13 cellular contexts compared by ENCODE assay signal in genomic region chr1:32622806-32623694, GRCh38. TPM values are rescaled to one million over a fixed set of nuclear protein-coding genes. Genes with fewer than 3 reads are reported as not detected.
A peak's percentile ranks its signal among the peaks of the same experiment; 100 is the strongest.
DNase-seq lines count a peak whose midpoint lies in the region; ATAC-seq and TF ChIP-seq lines count a peak whose summit lies in the region.
"Had no signal": no experiment of that assay in that cellular context is flagged by ENCODE, and none has a peak within 500 bp of the region (broad histone marks: within the 10 kb centered on the region; RNA-seq: fewer than 3 reads in every experiment).

No MANE protein-coding gene starts in this region.

- H3K4me1 ChIP-seq in BLaER1 = peaks cover 26% of the 10 kb centered on the region
- H3K4me1 ChIP-seq: colonic mucosa had no signal

- H3K27ac Mint-ChIP-seq in T-helper 17 cell = peak overlapping the region; percentile 68
- H3K27ac Mint-ChIP-seq: mesothelial cell of epicardium had no signal

- peaks cover 22% of the 10 kb centered on the region for H3K4me1 Mint-ChIP-seq in T-helper 17 cell
- H3K4me1 Mint-ChIP-seq: mesothelial cell of epicardium had no signal

- H3K36me3 ChIP-seq in BLaER1 = peaks cover 69% of the 10 kb centered on the region
- H3K36me3 ChIP-seq: colonic mucosa had no signal

- 0 out of 2 replicates have a peak overlapping the region, but pooled peaks have one; percentile 4 for H3K27ac ChIP-seq in BLaER1
- H3K27ac ChIP-seq: colonic mucosa, HL-60, WERI-Rb-1 had no signal

- peak overlapping the region; percentile 39 for H3K4me3 Mint-ChIP-seq in T-helper 17 cell
- H3K4me3 Mint-ChIP-seq: mesothelial cell of epicardium had no signal

- H3K27me3 Mint-ChIP-seq in T-helper 17 cell = no peaks in the 10 kb centered on the region

- TF ChIP-seq CTCF in GM12865 (IDR thresholded peaks at IDR 0.05; ENCODE audit: insufficient read depth, low read depth, low read length, missing control alignments) = no peak

- H3K9ac ChIP-seq in BLaER1 = no peak overlapping the region

- H4K20me1 ChIP-seq in BLaER1 = no peaks in the 10 kb centered on the region

- H3K9me3 ChIP-seq in BLaER1 = peaks cover 13% of the 10 kb centered on the region
- no peaks in the 10 kb centered on the region for H3K9me3 ChIP-seq in T-helper 17 cell (ENCODE audit: control insufficient read depth, low read length, poor library complexity, severe bottlenecking)
- H3K9me3 ChIP-seq: colonic mucosa had no signal

- DNase-seq in GM12865 (ENCODE audit: low read depth) (peak; percentile 67), T-helper 17 cell (no peak), fibroblast of peridontal ligament (ENCODE audit: extremely low read depth) (peak; percentile 29), GDM1 (lab: John Stamatoyannopoulos, UW) (no peak), NCI-H524 treated with DMSO at 0.1 percent for 48 hours (lab: John Stamatoyannopoulos, UW) (no peak), pons (ENCODE audit: low spot score) (no peak), NCI-H526 treated with DMSO at 0.1 percent for 48 hours (lab: John Stamatoyannopoulos, UW) (no peak)
- DNase-seq: colonic mucosa, NCI-H1092, WERI-Rb-1 had no signal

- no peaks in the 10 kb centered on the region for H3K27me3 ChIP-seq in BLaER1
- H3K27me3 ChIP-seq: colonic mucosa had no signal

- peak; percentile 32 for ATAC-seq in T-helper 17 cell

- H3K4me3 ChIP-seq in BLaER1 = no peak overlapping the region
- H3K4me3 ChIP-seq in GM12865 (ENCODE audit: low read depth, low read length) = no peak overlapping the region; the same call in 1 of the 2 replicates
- H3K4me3 ChIP-seq: colonic mucosa had no signal

- H3K36me3 Mint-ChIP-seq in T-helper 17 cell (ENCODE audit: low read depth) = peaks cover 6% of the 10 kb centered on the region

- H3K4me2 ChIP-seq in BLaER1 = peak overlapping the region; percentile 50

RNA-seq across cellular contexts. Expression of gene ZBTB8OS, which starts 27.3 kb away (rescaled TPM):
- total RNA-seq in T-helper 17 cell = 10 to 100 TPM; 40.5 to 41.9 TPM

RNA-seq across cellular contexts. Expression of gene RBBP4, which starts 28.0 kb away (rescaled TPM):
- 100 to 1,000 TPM; 130 to 152 TPM for total RNA-seq in T-helper 17 cell

Comparison
In these comparisons a context has a peak if more than half of its experiments do, and no peak if none do; other contexts are left out.
1. DNase-seq: peak in GM12865 (single experiment) and fibroblast of peridontal ligament (single experiment); none in T-helper 17 cell (0 of 3), GDM1 (single experiment), NCI-H524 treated with DMSO at 0.1 percent for 48 hours (single experiment), pons (single experiment) and NCI-H526 treated with DMSO at 0.1 percent for 48 hours (single experiment).